ENCODE assay signal across 26 cellular contexts in genomic region chr13:45527699-45528462, GRCh38.
DNase-seq lines count a peak whose midpoint lies in the region; ATAC-seq, FAIRE-seq and TF ChIP-seq lines count a peak whose summit lies in the region.
"Had no signal": no experiment of that assay in that cellular context is flagged by ENCODE, and none has a peak within 500 bp of the region (broad histone marks: within the 10 kb centered on the region; RNA-seq: fewer than 3 reads in every experiment).

No MANE protein-coding gene starts in this region.

- H3K27me3 ChIP-seq in pancreas, result no peaks in the 10 kb centered on the region
- H3K27me3 ChIP-seq in heart left ventricle, result no peaks in the 10 kb centered on the region
- H3K27me3 ChIP-seq: brain microvascular endothelial cell, dorsolateral prefrontal cortex, heart right ventricle, neural progenitor cell had no signal

- no peaks in the 10 kb centered on the region for H3K9me2 ChIP-seq in OCI-LY7 (ENCODE audit: insufficient read depth, low read length)
- H3K9me2 ChIP-seq: SK-N-SH had no signal

- H3K4me3 ChIP-seq in pancreas, result no peak overlapping the region
- H3K4me3 ChIP-seq in heart left ventricle, result no peak overlapping the region
- H3K4me3 ChIP-seq in OCI-LY7 (ENCODE audit: low read depth, low read length, poor library complexity, severe bottlenecking), result no peak overlapping the region
- H3K4me3 ChIP-seq: dorsolateral prefrontal cortex, GM12878, heart right ventricle, neural progenitor cell had no signal

- H3K4me2 ChIP-seq in OCI-LY7 (ENCODE audit: low read length), result no peak overlapping the region
- H3K4me2 ChIP-seq: neural progenitor cell, SK-N-SH had no signal

- no peak overlapping the region for H3K27ac Mint-ChIP-seq in Calu3 (ENCODE audit: unreplicated experiment)
- H3K27ac Mint-ChIP-seq: neural progenitor cell had no signal

- ATAC-seq in pancreas (peak; percentile 35 to 87 (median 67)), heart left ventricle (no peak)
- ATAC-seq: GM12878, heart right ventricle had no signal

- TF ChIP-seq POLR2A in heart left ventricle (IDR thresholded peaks at IDR 0.05), result no peak

- H3K36me3 ChIP-seq in pancreas (peaks cover 0 to 30% (median 0%) of the 10 kb centered on the region in 3 donors), heart left ventricle (peaks cover 0 to 97% (median 84%) of the 10 kb centered on the region in 9 donors), OCI-LY7 (ENCODE audit: insufficient read depth, low read length) (peaks cover 59% of the 10 kb centered on the region; the same call in 1 of the 2 replicates)
- H3K36me3 ChIP-seq: neural progenitor cell had no signal

- H3K9me3 ChIP-seq in pancreas, result no peaks in the 10 kb centered on the region
- no peaks in the 10 kb centered on the region for H3K9me3 ChIP-seq in heart left ventricle
- no peaks in the 10 kb centered on the region for H3K9me3 ChIP-seq in OCI-LY7 (ENCODE audit: low read length)
- H3K9me3 ChIP-seq: heart right ventricle, SK-N-SH had no signal

- intact Hi-C loops in Calu3 (cut with micrococcal nuclease; ENCODE audit: unreplicated experiment) (no loop called here), pancreas (cut with DNase I) (no loop called here), heart left ventricle (cut with DNase I) (no loop called here), OCI-LY7 (cut with micrococcal nuclease; ENCODE audit: unreplicated experiment) (no loop called here)

- no peaks in the 10 kb centered on the region for H3K79me2 ChIP-seq in OCI-LY7 (ENCODE audit: insufficient read depth, low read depth, low read length)

- CTCF ChIA-PET in Calu3 (lab: Charles Lee), result no interaction called here
- CTCF ChIA-PET in OCI-LY7 (lab: Charles Lee; ENCODE audit: unreplicated experiment), result interaction anchor here (0.5 kb wide), 1 partner anchor 668 kb away, joined by 3 read pairs; no protein-coding TSS in a partner anchor

- 48 to 55% methylated on average over 6 of the region's 6 CpGs for WGBS in pancreas, 2 donors
- 79 to 86% (median 83%) methylated on average over 6 of the region's 6 CpGs for WGBS in heart left ventricle, 4 donors

- H3K36me3 Mint-ChIP-seq in Calu3 (ENCODE audit: insufficient read depth, unreplicated experiment), result peaks cover 13% of the 10 kb centered on the region

- no peaks in the 10 kb centered on the region for H3K9me3 Mint-ChIP-seq in Calu3 (ENCODE audit: low read depth, unreplicated experiment)
- H3K9me3 Mint-ChIP-seq: neural progenitor cell had no signal

- peak; percentile 11 for DNase-seq in Calu3
- peak; percentile 22 for DNase-seq in NCI-H460 (ENCODE audit: extremely low read depth, low read depth)
- no peak for DNase-seq in epithelial cell of prostate (ENCODE audit: low read depth, low spot score)
- no peak for DNase-seq in pancreas
- no peak for DNase-seq in hypothalamus (lab: John Stamatoyannopoulos, UW)
- no peak for DNase-seq in heart left ventricle
- no peak for DNase-seq in OCI-LY7 (ENCODE audit: low spot score)
- DNase-seq in DMS53 (lab: John Stamatoyannopoulos, UW), result no peak
- DNase-seq: activated CD4-positive, alpha-beta T cell treated with anti-CD3 and anti-CD28 coated beads, Interleukin-2, amount 50 U/mL, for 1 hour; activated naive CD4-positive, alpha-beta T cell treated with anti-CD3 and anti-CD28 coated beads, Interleukin-2, amount 50 U/mL, for 16 hours; activated T-cell treated with anti-CD3 and anti-CD28 coated beads for 4 hours; brain microvascular endothelial cell; COR-L47; dorsolateral prefrontal cortex; heart right ventricle; midbrain; NCI-H1048; NCI-H526 treated with DMSO at 0.1 percent for 48 hours; SK-N-SH; stimulated activated CD4-positive, alpha-beta T cell treated with anti-CD3 and anti-CD28 coated beads, Interleukin-15, amount 100 ng/mL, for 24 hours; stimulated activated naive CD4-positive, alpha-beta T cell treated with Interleukin-2 at 50 U/mL for 16 hours; T1000 had no signal

- no peak for TF ChIP-seq CTCF in Calu3 (IDR thresholded peaks at IDR 0.05; ENCODE audit: unreplicated experiment)
- no peak for TF ChIP-seq CTCF in pancreas (IDR thresholded peaks at IDR 0.05)
- no peak for TF ChIP-seq CTCF in heart left ventricle (IDR thresholded peaks at IDR 0.05)
- no peak for TF ChIP-seq CTCF in OCI-LY7 (conservative IDR thresholded peaks at IDR 0.05; ENCODE audit: low read length)

- FAIRE-seq in pancreas (lab: Jason Lieb, UNC), result no peak
- FAIRE-seq: G401.6, GM12878, keratinocyte had no signal

- H4K20me1 ChIP-seq in OCI-LY7 (ENCODE audit: insufficient read depth, low read length), result no peaks in the 10 kb centered on the region

- no peaks in the 10 kb centered on the region for H3K27me3 Mint-ChIP-seq in Calu3 (ENCODE audit: unreplicated experiment)

- peak overlapping the region; percentile 57 for H3K27ac ChIP-seq in epithelial cell of prostate
- H3K27ac ChIP-seq in pancreas, result peak overlapping the region in 1 of 4 donors; percentile 9
- no peak overlapping the region for H3K27ac ChIP-seq in heart left ventricle
- no peak overlapping the region for H3K27ac ChIP-seq in OCI-LY7 (ENCODE audit: low read depth, low read length, poor library complexity, severe bottlenecking)
- H3K27ac ChIP-seq: brain microvascular endothelial cell, dorsolateral prefrontal cortex, heart right ventricle, neural progenitor cell had no signal

- H3K4me3 Mint-ChIP-seq in Calu3 (ENCODE audit: low read depth, unreplicated experiment), result no peak overlapping the region
- H3K4me3 Mint-ChIP-seq: neural progenitor cell had no signal

- peaks cover 10% of the 10 kb centered on the region for H3K4me1 Mint-ChIP-seq in Calu3 (ENCODE audit: low read depth, unreplicated experiment)
- H3K4me1 Mint-ChIP-seq: neural progenitor cell had no signal

- POLR2A ChIA-PET in OCI-LY7 (lab: Charles Lee), result no interaction called here

- no peak overlapping the region for H2AFZ ChIP-seq in OCI-LY7 (ENCODE audit: low read length)
- H2AFZ ChIP-seq: neural progenitor cell had no signal

- H3K4me1 ChIP-seq in pancreas (peaks cover 0 to 11% (median 8%) of the 10 kb centered on the region in 3 donors), heart left ventricle (peaks cover 0 to 4% (median 0%) of the 10 kb centered on the region in 12 donors), OCI-LY7 (ENCODE audit: insufficient read depth, low read length, poor library complexity, severe bottlenecking) (no peaks in the 10 kb centered on the region)

- BruUV-seq in Calu3 (replicated peaks; lab: Mats Ljungman, UMichigan) (no TSS peak), OCI-LY7 (replicated peaks; lab: Mats Ljungman, UMichigan) (no TSS peak)

Comparison
In these comparisons a context has a peak if more than half of its experiments do, and no peak if none do; other contexts are left out.
1. DNase-seq: peak in Calu3 (single experiment) and NCI-H460 (single experiment); none in epithelial cell of prostate (single experiment), pancreas (0 of 6), hypothalamus (0 of 51), heart left ventricle (0 of 5), OCI-LY7 (single experiment) and DMS53 (single experiment).
2. ATAC-seq: peak in pancreas (4 of 4); none in heart left ventricle (0 of 4).